Comparison of ENCODE assay signal across 21 cellular contexts in genomic region chr3:107238787-107239186, GRCh38.
"Had no signal": no experiment of that assay in that cellular context is flagged by ENCODE, and none has a peak within 500 bp of the region (broad histone marks: within the 10 kb centered on the region; RNA-seq: fewer than 3 reads in every experiment).

No MANE protein-coding gene starts in this region.

- ATAC-seq: activated CD8-positive, alpha-beta T cell treated with anti-CD3 and anti-CD28 coated beads for 36 hours; activated naive CD4-positive, alpha-beta T cell treated with anti-CD3 and anti-CD28 coated beads, Interleukin-2, amount 50 U/mL, for 72 hours; gastroesophageal sphincter; left lobe of liver; naive thymus-derived CD4-positive, alpha-beta T cell; right cardiac atrium had no signal

- H3K36me3 Mint-ChIP-seq: naive thymus-derived CD4-positive, alpha-beta T cell had no signal

- H3K27me3 Mint-ChIP-seq: activated B cell treated with CpG ODN at 0.5 μM for 24 hours had no signal

- H3K36me3 ChIP-seq: gastroesophageal sphincter, prostate gland had no signal

- H3K27me3 ChIP-seq: gastroesophageal sphincter had no signal

- H3K27ac ChIP-seq: gastroesophageal sphincter, prostate gland, skin epidermis had no signal

- H3K4me3 ChIP-seq: gastroesophageal sphincter, prostate gland, skin epidermis had no signal

- H3K9me3 Mint-ChIP-seq: activated B cell treated with CpG ODN at 0.5 μM for 24 hours; activated CD8-positive, alpha-beta T cell treated with anti-CD3 and anti-CD28 coated beads for 36 hours; activated naive CD4-positive, alpha-beta T cell treated with anti-CD3 and anti-CD28 coated beads, Interleukin-2, amount 50 U/mL, for 72 hours; naive thymus-derived CD4-positive, alpha-beta T cell; stimulated activated naive CD8-positive, alpha-beta T cell treated with anti-CD3 and anti-CD28 coated beads, Interleukin-15, Interleukin-2, amounts not matched to agents 100 ng/mL and 50 ng/mL, for 24 hours had no signal

- H3K27ac Mint-ChIP-seq: activated B cell treated with CpG ODN at 0.5 μM for 24 hours; activated CD8-positive, alpha-beta T cell treated with anti-CD3 and anti-CD28 coated beads for 36 hours; activated naive CD4-positive, alpha-beta T cell treated with anti-CD3 and anti-CD28 coated beads, Interleukin-2, amount 50 U/mL, for 72 hours; naive thymus-derived CD4-positive, alpha-beta T cell; stimulated activated naive CD8-positive, alpha-beta T cell treated with anti-CD3 and anti-CD28 coated beads, Interleukin-15, Interleukin-2, amounts not matched to agents 100 ng/mL and 50 ng/mL, for 24 hours had no signal

- H3K4me1 ChIP-seq: prostate gland had no signal

- DNase-seq: activated B cell treated with CpG ODN at 0.5 μM for 24 hours; activated CD4-positive, alpha-beta T cell treated with anti-CD3 and anti-CD28 coated beads for 48 hours; activated CD8-positive, alpha-beta memory T cell treated with anti-CD3 and anti-CD28 coated beads, Interleukin-2, amount 50 U/mL, for 4 hours; activated CD8-positive, alpha-beta T cell treated with anti-CD3 and anti-CD28 coated beads for 36 hours; activated gamma-delta T cell; activated T-cell treated with anti-CD3 and anti-CD28 coated beads, Interleukin-2, amount 50 U/mL, for 48 hours; amygdala; erythroblast; islet precursor cell; naive thymus-derived CD4-positive, alpha-beta T cell; occipital lobe; right cardiac atrium; stimulated activated CD4-positive, alpha-beta T cell treated with anti-CD3 and anti-CD28 coated beads, Interleukin-4, amount 100 ng/mL, for 4 hours; stimulated activated CD8-positive, alpha-beta memory T cell treated with anti-CD3 and anti-CD28 coated beads, Interleukin-4, amount 100 ng/mL, for 48 hours; SW 1271 had no signal
